1 cellular context compared by ENCODE assay signal in the genomic region with DNA sequence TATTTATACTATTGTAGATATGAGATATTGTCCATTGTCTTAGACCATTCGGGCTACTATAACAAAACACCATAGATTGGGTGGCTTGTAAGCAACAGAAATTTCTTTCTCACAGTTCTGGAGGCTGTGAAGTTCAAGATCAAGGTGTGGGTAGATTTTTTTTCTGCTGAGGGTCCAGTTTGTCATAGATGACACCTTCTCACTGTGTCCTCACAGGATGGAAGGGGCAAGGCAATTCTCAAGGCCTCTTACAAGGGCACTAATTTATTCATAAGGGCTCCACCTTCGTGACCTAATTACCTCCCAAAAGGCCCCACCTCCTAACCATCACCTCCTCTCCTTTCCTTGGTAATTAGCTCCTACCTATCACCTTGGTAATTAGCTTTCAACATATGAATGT.
TF ChIP-seq lines count a peak whose summit lies in the region.

No MANE protein-coding gene starts in this region.

TF ChIP-seq in WTC11, 78 proteins besides CTCF, POLR2A, EP300 and RAD21 (continued from another document):
- TF ChIP-seq SMAD4 (CRISPR knock-in tag; IDR thresholded peaks at IDR 0.05) (no peak), ZNF317 (CRISPR knock-in tag; IDR thresholded peaks at IDR 0.05; ENCODE audit: borderline replicate concordance, low read depth) (no peak), IRF2 (CRISPR knock-in tag; IDR thresholded peaks at IDR 0.05; ENCODE audit: borderline replicate concordance, low read depth) (no peak), ZBTB21 (CRISPR knock-in tag; IDR thresholded peaks at IDR 0.05; ENCODE audit: borderline replicate concordance) (no peak), KAT7 (CRISPR knock-in tag; IDR thresholded peaks at IDR 0.05; ENCODE audit: borderline replicate concordance) (no peak), PRRX2 (CRISPR knock-in tag; IDR thresholded peaks at IDR 0.05) (no peak)
- TF ChIP-seq, protein P1, sequence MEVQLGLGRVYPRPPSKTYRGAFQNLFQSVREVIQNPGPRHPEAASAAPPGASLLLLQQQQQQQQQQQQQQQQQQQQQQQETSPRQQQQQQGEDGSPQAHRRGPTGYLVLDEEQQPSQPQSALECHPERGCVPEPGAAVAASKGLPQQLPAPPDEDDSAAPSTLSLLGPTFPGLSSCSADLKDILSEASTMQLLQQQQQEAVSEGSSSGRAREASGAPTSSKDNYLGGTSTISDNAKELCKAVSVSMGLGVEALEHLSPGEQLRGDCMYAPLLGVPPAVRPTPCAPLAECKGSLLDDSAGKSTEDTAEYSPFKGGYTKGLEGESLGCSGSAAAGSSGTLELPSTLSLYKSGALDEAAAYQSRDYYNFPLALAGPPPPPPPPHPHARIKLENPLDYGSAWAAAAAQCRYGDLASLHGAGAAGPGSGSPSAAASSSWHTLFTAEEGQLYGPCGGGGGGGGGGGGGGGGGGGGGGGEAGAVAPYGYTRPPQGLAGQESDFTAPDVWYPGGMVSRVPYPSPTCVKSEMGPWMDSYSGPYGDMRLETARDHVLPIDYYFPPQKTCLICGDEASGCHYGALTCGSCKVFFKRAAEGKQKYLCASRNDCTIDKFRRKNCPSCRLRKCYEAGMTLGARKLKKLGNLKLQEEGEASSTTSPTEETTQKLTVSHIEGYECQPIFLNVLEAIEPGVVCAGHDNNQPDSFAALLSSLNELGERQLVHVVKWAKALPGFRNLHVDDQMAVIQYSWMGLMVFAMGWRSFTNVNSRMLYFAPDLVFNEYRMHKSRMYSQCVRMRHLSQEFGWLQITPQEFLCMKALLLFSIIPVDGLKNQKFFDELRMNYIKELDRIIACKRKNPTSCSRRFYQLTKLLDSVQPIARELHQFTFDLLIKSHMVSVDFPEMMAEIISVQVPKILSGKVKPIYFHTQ (CRISPR knock-in tag; IDR thresholded peaks at IDR 0.05) = no peak
- TF ChIP-seq, protein P2, sequence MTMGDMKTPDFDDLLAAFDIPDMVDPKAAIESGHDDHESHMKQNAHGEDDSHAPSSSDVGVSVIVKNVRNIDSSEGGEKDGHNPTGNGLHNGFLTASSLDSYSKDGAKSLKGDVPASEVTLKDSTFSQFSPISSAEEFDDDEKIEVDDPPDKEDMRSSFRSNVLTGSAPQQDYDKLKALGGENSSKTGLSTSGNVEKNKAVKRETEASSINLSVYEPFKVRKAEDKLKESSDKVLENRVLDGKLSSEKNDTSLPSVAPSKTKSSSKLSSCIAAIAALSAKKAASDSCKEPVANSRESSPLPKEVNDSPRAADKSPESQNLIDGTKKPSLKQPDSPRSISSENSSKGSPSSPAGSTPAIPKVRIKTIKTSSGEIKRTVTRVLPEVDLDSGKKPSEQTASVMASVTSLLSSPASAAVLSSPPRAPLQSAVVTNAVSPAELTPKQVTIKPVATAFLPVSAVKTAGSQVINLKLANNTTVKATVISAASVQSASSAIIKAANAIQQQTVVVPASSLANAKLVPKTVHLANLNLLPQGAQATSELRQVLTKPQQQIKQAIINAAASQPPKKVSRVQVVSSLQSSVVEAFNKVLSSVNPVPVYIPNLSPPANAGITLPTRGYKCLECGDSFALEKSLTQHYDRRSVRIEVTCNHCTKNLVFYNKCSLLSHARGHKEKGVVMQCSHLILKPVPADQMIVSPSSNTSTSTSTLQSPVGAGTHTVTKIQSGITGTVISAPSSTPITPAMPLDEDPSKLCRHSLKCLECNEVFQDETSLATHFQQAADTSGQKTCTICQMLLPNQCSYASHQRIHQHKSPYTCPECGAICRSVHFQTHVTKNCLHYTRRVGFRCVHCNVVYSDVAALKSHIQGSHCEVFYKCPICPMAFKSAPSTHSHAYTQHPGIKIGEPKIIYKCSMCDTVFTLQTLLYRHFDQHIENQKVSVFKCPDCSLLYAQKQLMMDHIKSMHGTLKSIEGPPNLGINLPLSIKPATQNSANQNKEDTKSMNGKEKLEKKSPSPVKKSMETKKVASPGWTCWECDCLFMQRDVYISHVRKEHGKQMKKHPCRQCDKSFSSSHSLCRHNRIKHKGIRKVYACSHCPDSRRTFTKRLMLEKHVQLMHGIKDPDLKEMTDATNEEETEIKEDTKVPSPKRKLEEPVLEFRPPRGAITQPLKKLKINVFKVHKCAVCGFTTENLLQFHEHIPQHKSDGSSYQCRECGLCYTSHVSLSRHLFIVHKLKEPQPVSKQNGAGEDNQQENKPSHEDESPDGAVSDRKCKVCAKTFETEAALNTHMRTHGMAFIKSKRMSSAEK (CRISPR knock-in tag; IDR thresholded peaks at IDR 0.05; ENCODE audit: borderline replicate concordance) = no peak
- TF ChIP-seq, protein P3, sequence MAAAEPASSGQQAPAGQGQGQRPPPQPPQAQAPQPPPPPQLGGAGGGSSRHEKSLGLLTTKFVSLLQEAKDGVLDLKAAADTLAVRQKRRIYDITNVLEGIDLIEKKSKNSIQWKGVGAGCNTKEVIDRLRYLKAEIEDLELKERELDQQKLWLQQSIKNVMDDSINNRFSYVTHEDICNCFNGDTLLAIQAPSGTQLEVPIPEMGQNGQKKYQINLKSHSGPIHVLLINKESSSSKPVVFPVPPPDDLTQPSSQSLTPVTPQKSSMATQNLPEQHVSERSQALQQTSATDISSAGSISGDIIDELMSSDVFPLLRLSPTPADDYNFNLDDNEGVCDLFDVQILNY (CRISPR knock-in tag; IDR thresholded peaks at IDR 0.05) = no peak
- TF ChIP-seq, protein P4, sequence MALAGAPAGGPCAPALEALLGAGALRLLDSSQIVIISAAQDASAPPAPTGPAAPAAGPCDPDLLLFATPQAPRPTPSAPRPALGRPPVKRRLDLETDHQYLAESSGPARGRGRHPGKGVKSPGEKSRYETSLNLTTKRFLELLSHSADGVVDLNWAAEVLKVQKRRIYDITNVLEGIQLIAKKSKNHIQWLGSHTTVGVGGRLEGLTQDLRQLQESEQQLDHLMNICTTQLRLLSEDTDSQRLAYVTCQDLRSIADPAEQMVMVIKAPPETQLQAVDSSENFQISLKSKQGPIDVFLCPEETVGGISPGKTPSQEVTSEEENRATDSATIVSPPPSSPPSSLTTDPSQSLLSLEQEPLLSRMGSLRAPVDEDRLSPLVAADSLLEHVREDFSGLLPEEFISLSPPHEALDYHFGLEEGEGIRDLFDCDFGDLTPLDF (CRISPR knock-in tag; IDR thresholded peaks at IDR 0.05) = no peak
